Comparison of ENCODE assay signal across 8 cellular contexts in the genomic region with DNA sequence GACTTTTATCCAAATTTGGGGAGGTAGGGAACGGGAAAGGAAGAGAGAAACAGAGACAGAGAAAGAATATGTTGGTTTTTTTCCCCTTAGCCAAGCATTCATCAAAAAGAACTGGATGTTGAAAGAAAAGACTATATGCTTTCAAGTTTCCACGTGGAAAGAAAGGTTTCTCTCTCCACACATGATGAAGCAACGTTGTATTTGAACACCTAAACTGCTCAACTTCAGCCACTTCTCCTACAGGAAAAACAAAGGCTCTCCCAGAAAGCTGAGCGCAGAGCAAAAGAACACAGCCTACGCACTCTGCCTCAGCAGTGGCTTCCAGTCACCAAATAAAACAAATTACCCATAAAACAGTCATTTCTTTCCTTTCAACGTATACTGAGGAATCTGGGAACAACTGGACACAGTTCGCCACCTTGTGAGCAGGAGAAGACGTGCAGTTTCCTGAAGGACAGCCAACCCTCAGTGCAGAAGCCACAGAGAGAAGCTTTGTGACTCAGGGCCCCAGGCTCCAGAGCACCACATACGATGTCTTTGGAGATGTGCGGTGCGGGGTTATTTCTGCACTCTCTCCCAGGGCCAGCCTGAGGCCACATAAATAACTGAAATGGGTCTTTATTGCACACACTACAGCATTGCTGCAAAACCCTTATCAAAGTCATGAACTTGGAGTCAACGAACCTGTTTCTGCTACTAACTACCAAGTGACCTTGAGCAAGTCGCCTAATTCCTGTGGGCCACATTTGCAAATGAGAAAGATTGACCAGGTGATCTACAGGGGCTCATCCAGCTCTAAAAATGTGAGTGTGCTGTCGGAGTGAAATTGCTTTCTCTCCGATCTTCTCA. TPM values are rescaled to one million over a fixed set of nuclear protein-coding genes. Genes with fewer than 3 reads are reported as not detected.
DNase-seq lines count a peak whose midpoint lies in the region; ATAC-seq lines count a peak whose summit lies in the region.

No MANE protein-coding gene starts in this region.

- H3K27me3 Mint-ChIP-seq in activated naive CD8-positive, alpha-beta T cell treated with anti-CD3 and anti-CD28 coated beads, Interleukin-2, amount 50 U/mL, for 24 hours, result peaks cover 44% of the 10 kb centered on the region
- H3K27me3 Mint-ChIP-seq in effector memory CD8-positive, alpha-beta T cell, result peaks cover 64 to 76% of the 10 kb centered on the region in 2 donors

- no peak overlapping the region for H3K4me3 Mint-ChIP-seq in activated naive CD8-positive, alpha-beta T cell treated with anti-CD3 and anti-CD28 coated beads, Interleukin-2, amount 50 U/mL, for 24 hours
- no peak overlapping the region for H3K4me3 Mint-ChIP-seq in effector memory CD8-positive, alpha-beta T cell

- in situ Hi-C loops in Caki2 (cut with HindIII; ENCODE audit: low pct_unique_long_range_greater_than_20kb, low sequenced_read_pairs), result no loop called here

- DNase-seq in Caki2 (ENCODE audit: low read depth) (peak; percentile 78), NCI-H2227 (lab: John Stamatoyannopoulos, UW; ENCODE audit: unreplicated experiment) (peak; percentile 51), left colon (peak; percentile 28 to 31), sciatic nerve (ENCODE audit: low spot score) (no peak)
- DNase-seq in activated naive CD8-positive, alpha-beta T cell treated with anti-CD3 and anti-CD28 coated beads, Interleukin-2, amount 50 U/mL, for 24 hours, result peak; percentile 41
- DNase-seq in effector memory CD8-positive, alpha-beta T cell, result no peak

- intact Hi-C loops in left colon (cut with DNase I, micrococcal nuclease) (no loop called here), sciatic nerve (cut with DNase I) (no loop called here)

- peaks cover 26% of the 10 kb centered on the region for H3K4me1 Mint-ChIP-seq in activated naive CD8-positive, alpha-beta T cell treated with anti-CD3 and anti-CD28 coated beads, Interleukin-2, amount 50 U/mL, for 24 hours
- peaks cover 6% of the 10 kb centered on the region in 2 donors for H3K4me1 Mint-ChIP-seq in effector memory CD8-positive, alpha-beta T cell (ENCODE audit: low read depth in 2 of 2)

- no peaks in the 10 kb centered on the region for H3K9me3 Mint-ChIP-seq in activated naive CD8-positive, alpha-beta T cell treated with anti-CD3 and anti-CD28 coated beads, Interleukin-2, amount 50 U/mL, for 24 hours
- no peaks in the 10 kb centered on the region for H3K9me3 Mint-ChIP-seq in effector memory CD8-positive, alpha-beta T cell

- no peak overlapping the region for H3K27ac Mint-ChIP-seq in activated naive CD8-positive, alpha-beta T cell treated with anti-CD3 and anti-CD28 coated beads, Interleukin-2, amount 50 U/mL, for 24 hours
- no peak overlapping the region for H3K27ac Mint-ChIP-seq in effector memory CD8-positive, alpha-beta T cell

- no peaks in the 10 kb centered on the region for H3K36me3 Mint-ChIP-seq in activated naive CD8-positive, alpha-beta T cell treated with anti-CD3 and anti-CD28 coated beads, Interleukin-2, amount 50 U/mL, for 24 hours (ENCODE audit: low read depth)
- no peaks in the 10 kb centered on the region for H3K36me3 Mint-ChIP-seq in effector memory CD8-positive, alpha-beta T cell (ENCODE audit: insufficient read depth)

- ATAC-seq in GM18511 (IDR thresholded peaks at IDR 0.05; ENCODE audit: unreplicated experiment), result peak; percentile 89
- peak; percentile 69 for ATAC-seq in HG02973 (IDR thresholded peaks at IDR 0.05; ENCODE audit: unreplicated experiment)
- ATAC-seq in activated naive CD8-positive, alpha-beta T cell treated with anti-CD3 and anti-CD28 coated beads, Interleukin-2, amount 50 U/mL, for 24 hours, result peak; percentile 82
- peak; percentile 94 for ATAC-seq in left colon
- no peak for ATAC-seq in effector memory CD8-positive, alpha-beta T cell (replicated peaks)
- ATAC-seq in sciatic nerve, result no peak

RNA-seq across cellular contexts. Expression of a gene that starts 10.1 kb away (rescaled TPM):
- total RNA-seq in Caki2 (2014; rRNA removed; shearing (Covaris generic); ENCODE audit: low replicate concordance), result not detected in 2 replicates
- total RNA-seq in left colon (not detected), sciatic nerve (not detected)

RNA-seq across cellular contexts. Expression of a gene that starts 48.0 kb away (rescaled TPM):
- not detected in 2 replicates for total RNA-seq in Caki2 (2014; rRNA removed; shearing (Covaris generic); ENCODE audit: low replicate concordance)
- total RNA-seq in left colon (not detected), sciatic nerve (not detected)

RNA-seq across cellular contexts. Expression of a gene that starts 50.3 kb away (rescaled TPM):
- total RNA-seq in Caki2 (2014; rRNA removed; shearing (Covaris generic); ENCODE audit: low replicate concordance), result 209 and 231 TPM in 2 replicates
- total RNA-seq in left colon (10 to 100 TPM; 22.5 to 33.2 TPM), sciatic nerve (27.4 TPM)

Comparison
In these comparisons a context has a peak if more than half of its experiments do, and no peak if none do; other contexts are left out.
1. DNase-seq: peak in Caki2 (single experiment), NCI-H2227 (single experiment), activated naive CD8-positive, alpha-beta T cell treated with anti-CD3 and anti-CD28 coated beads, Interleukin-2, amount 50 U/mL, for 24 hours (single experiment) and left colon (2 of 2); none in effector memory CD8-positive, alpha-beta T cell (0 of 3) and sciatic nerve (single experiment).
2. ATAC-seq: peak in GM18511 (single experiment), HG02973 (single experiment), activated naive CD8-positive, alpha-beta T cell treated with anti-CD3 and anti-CD28 coated beads, Interleukin-2, amount 50 U/mL, for 24 hours (single experiment) and left colon (single experiment); none in effector memory CD8-positive, alpha-beta T cell (single experiment) and sciatic nerve (single experiment).